9 cellular contexts compared by ENCODE assay signal in genomic region chr19:16584825-16585801, GRCh38. TPM values are rescaled to one million over a fixed set of nuclear protein-coding genes. Genes with fewer than 3 reads are reported as not detected.
A peak's percentile ranks its signal among the peaks of the same experiment; 100 is the strongest.
DNase-seq lines count a peak whose midpoint lies in the region; ATAC-seq and TF ChIP-seq lines count a peak whose summit lies in the region.
"Had no signal": no experiment of that assay in that cellular context is flagged by ENCODE, and none has a peak within 500 bp of the region (broad histone marks: within the 10 kb centered on the region; RNA-seq: fewer than 3 reads in every experiment).

No MANE protein-coding gene starts in this region.

- no peak for TF ChIP-seq EP300 in transverse colon (IDR thresholded peaks at IDR 0.05; ENCODE audit: low read depth)

- CTCF ChIA-PET in activated naive CD4-positive, alpha-beta T cell treated with anti-CD3 and anti-CD28 coated beads, Interleukin-2, amount 10 ng/mL, durations not matched to agents 7 days and 5 days (lab: Charles Lee), result interaction anchor here (1.2 to 1.7 kb wide), 4 partner anchors 12 to 23 kb away, joined by 3 to 11 read pairs (median 5); no protein-coding TSS in a partner anchor
- CTCF ChIA-PET in activated CD4-positive, alpha-beta memory T cell treated with anti-CD3 and anti-CD28 coated beads for 36 hours (lab: Charles Lee), result interaction anchor here (1.0 to 2.5 kb wide), 2 partner anchors 12 to 42 kb away, joined by 3 to 9 read pairs; no protein-coding TSS in a partner anchor

- no peak for DNase-seq in activated naive CD4-positive, alpha-beta T cell treated with anti-CD3 and anti-CD28 coated beads, Interleukin-2, amount 10 ng/mL, durations not matched to agents 7 days and 5 days
- no peak for DNase-seq in activated naive CD4-positive, alpha-beta T cell treated with Interleukin-2 at 50 U/mL for 16 hours
- peak; percentile 38 for DNase-seq in activated CD4-positive, alpha-beta memory T cell treated with anti-CD3 and anti-CD28 coated beads for 36 hours
- DNase-seq in left colon, result peak in 1 of 2 donors; percentile 21
- no peak for DNase-seq in transverse colon
- DNase-seq in lower leg skin (ENCODE audit: low spot score in 2 of 2), result no peak

- peak overlapping the region; percentile 97 for H3K27ac Mint-ChIP-seq in activated naive CD4-positive, alpha-beta T cell treated with anti-CD3 and anti-CD28 coated beads, Interleukin-2, amount 10 ng/mL, durations not matched to agents 7 days and 5 days
- H3K27ac Mint-ChIP-seq in activated CD4-positive, alpha-beta memory T cell treated with anti-CD3 and anti-CD28 coated beads for 36 hours, result peak overlapping the region; percentile 96

- intact Hi-C loops in activated CD4-positive, alpha-beta memory T cell treated with anti-CD3 and anti-CD28 coated beads for 36 hours (cut with micrococcal nuclease), result loop anchor here (1.0 to 10.0 kb wide), 7 partner anchors 9 to 750 kb away; partner anchors contain the start of genes C19orf44, CALR3, CHERP and MED26
- intact Hi-C loops in left colon (cut with DNase I, micrococcal nuclease), result no loop called here
- intact Hi-C loops in transverse colon (cut with DNase I; ENCODE audit: low total_unique reads), result no loop called here
- intact Hi-C loops in lower leg skin (cut with DNase I; ENCODE audit: low total_unique reads), result no loop called here

- in situ Hi-C loops in transverse colon (cut with MboI; ENCODE audit: low pct_ligation_motif_present in 1 of 4, low pct_unique_long_range_greater_than_20kb in 1 of 4, low sequenced_read_pairs in 3 of 4), result no loop called here

- peak overlapping the region; percentile 73 for H3K4me3 Mint-ChIP-seq in activated naive CD4-positive, alpha-beta T cell treated with anti-CD3 and anti-CD28 coated beads, Interleukin-2, amount 10 ng/mL, durations not matched to agents 7 days and 5 days
- peak overlapping the region; percentile 83 for H3K4me3 Mint-ChIP-seq in activated CD4-positive, alpha-beta memory T cell treated with anti-CD3 and anti-CD28 coated beads for 36 hours

- no peaks in the 10 kb centered on the region for H3K9me3 ChIP-seq in transverse colon
- H3K9me3 ChIP-seq: SJSA1 had no signal

- peaks cover 84% of the 10 kb centered on the region for H3K4me1 Mint-ChIP-seq in activated naive CD4-positive, alpha-beta T cell treated with anti-CD3 and anti-CD28 coated beads, Interleukin-2, amount 10 ng/mL, durations not matched to agents 7 days and 5 days
- peaks cover 93% of the 10 kb centered on the region for H3K4me1 Mint-ChIP-seq in activated CD4-positive, alpha-beta memory T cell treated with anti-CD3 and anti-CD28 coated beads for 36 hours (ENCODE audit: low read depth)

- POLR2A ChIA-PET in activated CD4-positive, alpha-beta memory T cell treated with anti-CD3 and anti-CD28 coated beads for 36 hours (lab: Charles Lee), result interaction anchor here (0.7 to 4.9 kb wide), 12 partner anchors 9 to 120 kb away, joined by 3 to 47 read pairs (median 4); partner anchors contain the start of genes C19orf44, CALR3, CHERP and MED26

- H3K4me1 ChIP-seq in transverse colon, result peaks cover 39 to 77% (median 62%) of the 10 kb centered on the region in 4 donors

- H3K36me3 ChIP-seq in transverse colon, result no peaks in the 10 kb centered on the region

- H3K4me3 ChIP-seq in transverse colon (peak overlapping the region in 1 of 4 donors; percentile 10), lower leg skin (ENCODE audit: low read depth, poor library complexity, severe bottlenecking) (no peak overlapping the region)
- H3K4me3 ChIP-seq: SJSA1 had no signal

- no peaks in the 10 kb centered on the region for H3K27me3 Mint-ChIP-seq in activated naive CD4-positive, alpha-beta T cell treated with anti-CD3 and anti-CD28 coated beads, Interleukin-2, amount 10 ng/mL, durations not matched to agents 7 days and 5 days
- H3K27me3 Mint-ChIP-seq in activated CD4-positive, alpha-beta memory T cell treated with anti-CD3 and anti-CD28 coated beads for 36 hours, result no peaks in the 10 kb centered on the region

- no peaks in the 10 kb centered on the region for H3K27me3 ChIP-seq in transverse colon
- H3K27me3 ChIP-seq: SJSA1 had no signal

- H3K36me3 Mint-ChIP-seq in activated naive CD4-positive, alpha-beta T cell treated with anti-CD3 and anti-CD28 coated beads, Interleukin-2, amount 10 ng/mL, durations not matched to agents 7 days and 5 days, result peaks cover 5% of the 10 kb centered on the region
- H3K36me3 Mint-ChIP-seq in activated CD4-positive, alpha-beta memory T cell treated with anti-CD3 and anti-CD28 coated beads for 36 hours, result no peaks in the 10 kb centered on the region

- TF ChIP-seq POLR2A in transverse colon (IDR thresholded peaks at IDR 0.05) (no peak), lower leg skin (IDR thresholded peaks at IDR 0.05) (no peak)

- 61% methylated on average over 15 of the region's 15 CpGs; no CpG with 5 or more reads in 1 of the 2 donors for WGBS in transverse colon (ENCODE audit: low coverage in 1 of 2), 2 donors
- 73 to 77% methylated on average over 15 of the region's 15 CpGs for WGBS in lower leg skin, 2 donors

- TF ChIP-seq CTCF in transverse colon (IDR thresholded peaks at IDR 0.05) (no peak), lower leg skin (IDR thresholded peaks at IDR 0.05) (no peak)

- H3K27ac ChIP-seq in transverse colon, result peak overlapping the region; percentile 67 to 86 (median 76)
- H3K27ac ChIP-seq: SJSA1 had no signal

- ATAC-seq in left colon (peak; percentile 39), HG03460 (IDR thresholded peaks at IDR 0.05; ENCODE audit: unreplicated experiment) (no peak), GM21619 (IDR thresholded peaks at IDR 0.05; ENCODE audit: unreplicated experiment) (no peak)

- H3K9me3 Mint-ChIP-seq in activated naive CD4-positive, alpha-beta T cell treated with anti-CD3 and anti-CD28 coated beads, Interleukin-2, amount 10 ng/mL, durations not matched to agents 7 days and 5 days, result no peaks in the 10 kb centered on the region
- no peaks in the 10 kb centered on the region for H3K9me3 Mint-ChIP-seq in activated CD4-positive, alpha-beta memory T cell treated with anti-CD3 and anti-CD28 coated beads for 36 hours

RNA-seq across cellular contexts. Expression of gene SLC35E1, which starts 12.9 kb away (rescaled TPM):
- total RNA-seq in activated CD4-positive, alpha-beta memory T cell treated with anti-CD3 and anti-CD28 coated beads for 36 hours, result 10 to 100 TPM; 42.0 to 46.0 TPM
- total RNA-seq in left colon (10 to 100 TPM; 35.8 to 37.7 TPM), transverse colon (10 to 100 TPM; 31.0 to 56.1 (median 42.8) TPM), lower leg skin (10 to 100 TPM; 30.7 to 43.2 (median 39.2) TPM)

RNA-seq across cellular contexts. Expression of gene CHERP, which starts 42.9 kb away (rescaled TPM):
- 10 to 100 TPM; 50.8 TPM for total RNA-seq in activated CD4-positive, alpha-beta memory T cell treated with anti-CD3 and anti-CD28 coated beads for 36 hours
- 10 to 100 TPM; 32.1 to 41.5 TPM for total RNA-seq in left colon
- 10 to 100 TPM; 14.4 to 54.7 (median 28.9) TPM for total RNA-seq in transverse colon
- total RNA-seq in lower leg skin, result 10 to 100 TPM in 3 of 4 donors, 1 to 10 TPM in 1; 9.7 to 32.7 (median 12.6) TPM

RNA-seq across cellular contexts. Expression of gene MED26, which starts 42.9 kb away (rescaled TPM):
- 10 to 100 TPM; 12.0 to 14.5 TPM for total RNA-seq in activated CD4-positive, alpha-beta memory T cell treated with anti-CD3 and anti-CD28 coated beads for 36 hours
- 10 to 100 TPM in 1 of 2 donors, 1 to 10 TPM in 1; 9.0 to 10.4 TPM for total RNA-seq in left colon
- 10 to 100 TPM in 2 of 4 donors, 1 to 10 TPM in 2; 7.8 to 15.0 (median 9.5) TPM for total RNA-seq in transverse colon
- 10 to 100 TPM; 12.0 to 16.6 (median 14.5) TPM for total RNA-seq in lower leg skin
